In genomic region chr13:50793026-50793425, GRCh38 we compare ENCODE assay signal across 2 cellular contexts.
TF ChIP-seq lines count a peak whose summit lies in the region.

No MANE protein-coding gene starts in this region.

TF ChIP-seq in SK-N-SH treated with all-trans-retinoic acid at 6 μM for 48 hours, 23 proteins besides CTCF, POLR2A, EP300 and RAD21 (continued from another document):
- no peak for TF ChIP-seq CSRNP3 (CRISPR knock-in tag; IDR thresholded peaks at IDR 0.05)
TF ChIP-seq in SK-N-SH treated with all-trans-retinoic acid at 6 μM for 48 hours: peak in this region for 1.

TF ChIP-seq in SK-N-SH, 30 proteins besides CTCF, POLR2A, EP300 and RAD21:
- TF ChIP-seq IRF3 (IDR thresholded peaks at IDR 0.05; ENCODE audit: low read depth, low read length) (no peak), EZH2phosphoT487 (IDR thresholded peaks at IDR 0.05; ENCODE audit: borderline replicate concordance, low read depth) (no peak), FOXJ3 (CRISPR knock-in tag; IDR thresholded peaks at IDR 0.05) (no peak), USF1 (IDR thresholded peaks at IDR 0.05; ENCODE audit: borderline replicate concordance, low read depth) (no peak), TAF1 (IDR thresholded peaks at IDR 0.05; ENCODE audit: borderline replicate concordance, low read depth, low read length) (no peak), RCOR1 (IDR thresholded peaks at IDR 0.05; ENCODE audit: low read length) (no peak)
